9 cellular contexts compared by ENCODE assay signal in the genomic region with DNA sequence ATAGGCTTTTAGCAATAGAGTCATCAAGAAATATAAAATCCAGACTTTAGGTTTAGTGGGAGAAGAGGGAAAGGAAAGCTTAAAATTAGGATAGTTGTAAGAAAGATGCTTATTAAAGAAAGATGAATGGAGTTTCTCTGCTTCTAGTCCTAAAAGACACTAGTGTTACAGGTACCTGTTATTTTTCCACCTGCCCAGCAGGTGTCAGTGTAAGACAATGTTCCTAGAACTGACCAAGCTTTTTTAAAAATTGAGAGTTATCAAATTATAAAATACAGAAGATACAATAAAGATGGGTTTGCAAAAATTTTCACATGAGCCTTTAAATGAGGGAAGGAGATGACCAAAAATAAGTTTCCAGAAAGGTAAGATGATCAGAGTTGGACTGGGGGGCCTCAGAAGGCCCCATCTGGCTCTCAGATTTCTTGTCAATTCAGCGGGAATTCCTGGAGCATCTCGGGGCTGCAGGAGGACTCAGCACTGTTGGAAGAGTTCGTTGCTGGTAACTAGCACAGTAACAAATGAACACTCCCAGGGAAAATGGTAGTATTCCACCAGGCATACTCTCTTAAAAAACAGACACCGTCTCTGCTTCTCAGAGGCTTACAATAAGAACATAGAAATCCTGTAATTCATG.
DNase-seq lines count a peak whose midpoint lies in the region; ATAC-seq, FAIRE-seq and TF ChIP-seq lines count a peak whose summit lies in the region.
"Had no signal": no experiment of that assay in that cellular context is flagged by ENCODE, and none has a peak within 500 bp of the region (broad histone marks: within the 10 kb centered on the region; RNA-seq: fewer than 3 reads in every experiment).

No MANE protein-coding gene starts in this region.

- H3K27me3 Mint-ChIP-seq in CD8-positive, alpha-beta T cell (ENCODE audit: low read depth): no peaks in the 10 kb centered on the region
- peaks cover 4% of the 10 kb centered on the region for H3K27me3 Mint-ChIP-seq in neural progenitor cell (ENCODE audit: insufficient read depth, low read depth)

- H3K4me1 ChIP-seq in CD8-positive, alpha-beta T cell (ENCODE audit: insufficient read depth, low read length): no peaks in the 10 kb centered on the region
- H3K4me1 ChIP-seq in neural progenitor cell: no peaks in the 10 kb centered on the region

- no peak overlapping the region for H3K27ac Mint-ChIP-seq in CD8-positive, alpha-beta T cell
- H3K27ac Mint-ChIP-seq in neural progenitor cell: no peak overlapping the region

- peak in 4 of 7 experiments; percentile 16 to 51 (median 26) for DNase-seq in CD8-positive, alpha-beta T cell
- peak; percentile 18 for DNase-seq in GM19239 (ENCODE audit: insufficient read length, low spot score)
- DNase-seq in OCI-M1 (lab: John Stamatoyannopoulos, UW): peak; percentile 42
- peak; percentile 59 for DNase-seq in dermis blood vessel endothelial cell
- peak; percentile 46 for DNase-seq in neural progenitor cell (ENCODE audit: low spot score)
- DNase-seq in islet precursor cell: no peak

- no peaks in the 10 kb centered on the region for H3K9me3 Mint-ChIP-seq in CD8-positive, alpha-beta T cell
- H3K9me3 Mint-ChIP-seq in neural progenitor cell: peaks cover 9% of the 10 kb centered on the region

- H3K4me3 Mint-ChIP-seq in CD8-positive, alpha-beta T cell: no peak overlapping the region
- H3K4me3 Mint-ChIP-seq in neural progenitor cell: no peak overlapping the region

- H3K79me2 ChIP-seq in neural progenitor cell (ENCODE audit: low read depth): no peaks in the 10 kb centered on the region

- no peak overlapping the region for H3K4me2 ChIP-seq in neural progenitor cell

- H3K27me3 ChIP-seq in CD8-positive, alpha-beta T cell (ENCODE audit: insufficient read depth, low read length): no peaks in the 10 kb centered on the region
- H3K27me3 ChIP-seq in neural progenitor cell: no peaks in the 10 kb centered on the region

- H3K36me3 Mint-ChIP-seq in CD8-positive, alpha-beta T cell: no peaks in the 10 kb centered on the region
- H3K36me3 Mint-ChIP-seq in neural progenitor cell: no peaks in the 10 kb centered on the region

- H3K36me3 ChIP-seq in CD8-positive, alpha-beta T cell (ENCODE audit: insufficient read depth, low read length): no peaks in the 10 kb centered on the region
- no peaks in the 10 kb centered on the region for H3K36me3 ChIP-seq in neural progenitor cell

- H3F3A ChIP-seq in neural progenitor cell (ENCODE audit: low read depth): no peaks in the 10 kb centered on the region

- peak; percentile 88 for TF ChIP-seq CTCF in CD8-positive, alpha-beta T cell (IDR thresholded peaks at IDR 0.05)
- TF ChIP-seq CTCF in neural progenitor cell (IDR thresholded peaks at IDR 0.05): peak; percentile 84

- CTCF ChIA-PET in CD8-positive, alpha-beta T cell (lab: Charles Lee): interaction anchor here (0.6 to 5.8 kb wide), 22 partner anchors 10 to 1285 kb away, joined by 3 to 133 read pairs (median 3); partner anchors contain the start of genes HBP1 and PIK3CG

- H3K4me1 Mint-ChIP-seq in CD8-positive, alpha-beta T cell (ENCODE audit: low read depth): peaks cover 3% of the 10 kb centered on the region
- H3K4me1 Mint-ChIP-seq in neural progenitor cell: no peaks in the 10 kb centered on the region

- H3K4me3 ChIP-seq in CD8-positive, alpha-beta T cell (ENCODE audit: low read depth, low read length): no peak overlapping the region
- no peak overlapping the region for H3K4me3 ChIP-seq in neural progenitor cell
- H3K4me3 ChIP-seq: SK-N-MC had no signal

- intact Hi-C loops in CD8-positive, alpha-beta T cell (cut with DNase I, micrococcal nuclease): loop anchor here (1.0 to 10.0 kb wide), 15 partner anchors 74 to 1352 kb away; partner anchors contain the start of genes CCDC71L (in 1 of the 2), HBP1 (in 1 of the 2), PIK3CG (in 1 of the 2) and PRKAR2B (in 1 of the 2)

- H3K27ac ChIP-seq in CD8-positive, alpha-beta T cell (ENCODE audit: low read depth, low read length): no peak overlapping the region
- no peak overlapping the region for H3K27ac ChIP-seq in neural progenitor cell
- H3K27ac ChIP-seq: SK-N-MC had no signal

- peak; percentile 76 for FAIRE-seq in GM19239 (lab: Jason Lieb, UNC)

- no peak overlapping the region for H3K9ac ChIP-seq in neural progenitor cell

- H4K20me1 ChIP-seq in neural progenitor cell (ENCODE audit: low read depth): no peaks in the 10 kb centered on the region

- POLR2A ChIA-PET in CD8-positive, alpha-beta T cell (lab: Charles Lee): no interaction called here

- no peaks in the 10 kb centered on the region for H3K9me3 ChIP-seq in CD8-positive, alpha-beta T cell (ENCODE audit: low read length)
- peaks cover 8% of the 10 kb centered on the region for H3K9me3 ChIP-seq in neural progenitor cell (ENCODE audit: low read depth)

- ATAC-seq in CD8-positive, alpha-beta T cell: peak; percentile 82
- ATAC-seq in HG02970 (IDR thresholded peaks at IDR 0.05; ENCODE audit: low FRiP score, unreplicated experiment): no peak
- no peak for ATAC-seq in HG03108 (IDR thresholded peaks at IDR 0.05; ENCODE audit: unreplicated experiment)

- H2AFZ ChIP-seq in neural progenitor cell (replicated peaks): no peak overlapping the region
